ENCODE assay signal across 14 cellular contexts in the genomic region with DNA sequence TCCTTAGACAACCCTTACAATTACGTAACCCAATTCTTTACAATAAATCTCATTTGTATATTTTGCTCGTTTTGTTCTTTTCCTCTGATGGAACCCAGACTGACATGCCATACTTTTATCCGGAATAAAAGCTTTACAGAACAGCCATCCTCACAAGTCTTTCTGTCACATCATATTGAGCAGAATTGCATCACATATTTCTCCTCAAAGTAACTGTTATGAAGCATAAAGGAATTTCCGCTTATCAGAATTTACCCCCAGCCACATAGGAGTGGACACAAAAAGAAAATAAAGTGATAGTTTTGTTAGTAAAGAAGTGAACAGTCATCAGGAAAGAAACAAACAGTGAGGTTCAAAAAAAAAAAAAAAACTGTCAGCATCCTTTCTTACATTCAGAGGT.
DNase-seq lines count a peak whose midpoint lies in the region; ATAC-seq and TF ChIP-seq lines count a peak whose summit lies in the region.
"Had no signal": no experiment of that assay in that cellular context is flagged by ENCODE, and none has a peak within 500 bp of the region (broad histone marks: within the 10 kb centered on the region; RNA-seq: fewer than 3 reads in every experiment).

No MANE protein-coding gene starts in this region.

- H3F3A ChIP-seq in neural progenitor cell (ENCODE audit: low read depth): no peaks in the 10 kb centered on the region

- DNase-seq in NCI-H226 (peak; percentile 9), choroid plexus epithelial cell (ENCODE audit: low read depth) (peak; percentile 71), neural progenitor cell (ENCODE audit: low spot score) (no peak), NCI-H1930 (lab: John Stamatoyannopoulos, UW) (no peak), SIG-M5 treated with dmso at 0.1 percent for 504 hours (lab: John Stamatoyannopoulos, UW; ENCODE audit: unreplicated experiment) (no peak)
- DNase-seq: CD8-positive, alpha-beta T cell; COR-L47; DND-41; GF-D8; GOT3; H9 had no signal

- H3K36me3 Mint-ChIP-seq in neural progenitor cell: no peaks in the 10 kb centered on the region
- no peaks in the 10 kb centered on the region for H3K36me3 Mint-ChIP-seq in stimulated activated memory B cell treated with anti-CD40 and anti-IgM and Interleukin-4, amounts not matched to agents 10 μg/mL and 1 μg/mL and 100 μg/mL, for 72 hours
- H3K36me3 Mint-ChIP-seq: CD14-positive monocyte; CD8-positive, alpha-beta T cell had no signal

- H3K79me2 ChIP-seq in neural progenitor cell (ENCODE audit: low read depth): no peaks in the 10 kb centered on the region

- no peaks in the 10 kb centered on the region for H3K36me3 ChIP-seq in neural progenitor cell

- no peak overlapping the region for H3K27ac Mint-ChIP-seq in neural progenitor cell
- H3K27ac Mint-ChIP-seq in stimulated activated memory B cell treated with anti-CD40 and anti-IgM and Interleukin-4, amounts not matched to agents 10 μg/mL and 1 μg/mL and 100 μg/mL, for 72 hours: no peak overlapping the region
- H3K27ac Mint-ChIP-seq: CD14-positive monocyte; CD8-positive, alpha-beta T cell; H9 had no signal

- no peak overlapping the region for H3K4me2 ChIP-seq in neural progenitor cell
- H3K4me2 ChIP-seq: A549 had no signal

- H3K4me1 Mint-ChIP-seq in neural progenitor cell: peaks cover 3% of the 10 kb centered on the region
- no peaks in the 10 kb centered on the region for H3K4me1 Mint-ChIP-seq in stimulated activated memory B cell treated with anti-CD40 and anti-IgM and Interleukin-4, amounts not matched to agents 10 μg/mL and 1 μg/mL and 100 μg/mL, for 72 hours
- H3K4me1 Mint-ChIP-seq: CD14-positive monocyte had no signal

- no peak overlapping the region for H3K27ac ChIP-seq in neural progenitor cell
- H3K27ac ChIP-seq: A549 had no signal

- no peaks in the 10 kb centered on the region for H3K4me1 ChIP-seq in neural progenitor cell
- H3K4me1 ChIP-seq: A549 had no signal

- H3K9me3 Mint-ChIP-seq in neural progenitor cell: no peaks in the 10 kb centered on the region
- no peaks in the 10 kb centered on the region for H3K9me3 Mint-ChIP-seq in stimulated activated memory B cell treated with anti-CD40 and anti-IgM and Interleukin-4, amounts not matched to agents 10 μg/mL and 1 μg/mL and 100 μg/mL, for 72 hours

- no peaks in the 10 kb centered on the region for H3K27me3 ChIP-seq in neural progenitor cell

- H2AFZ ChIP-seq in neural progenitor cell (replicated peaks): peak overlapping the region; percentile 9

- no peaks in the 10 kb centered on the region for H4K20me1 ChIP-seq in neural progenitor cell (ENCODE audit: low read depth)

- no peaks in the 10 kb centered on the region for H3K27me3 Mint-ChIP-seq in neural progenitor cell (ENCODE audit: insufficient read depth, low read depth)
- no peaks in the 10 kb centered on the region for H3K27me3 Mint-ChIP-seq in stimulated activated memory B cell treated with anti-CD40 and anti-IgM and Interleukin-4, amounts not matched to agents 10 μg/mL and 1 μg/mL and 100 μg/mL, for 72 hours

- no peak overlapping the region for H3K4me3 ChIP-seq in choroid plexus epithelial cell (ENCODE audit: low read depth, low read length)
- H3K4me3 ChIP-seq in neural progenitor cell: no peak overlapping the region
- H3K4me3 ChIP-seq: A549 had no signal

- no peaks in the 10 kb centered on the region for H3K9me3 ChIP-seq in neural progenitor cell (ENCODE audit: low read depth)
- H3K9me3 ChIP-seq: A549 had no signal

- H3K4me3 Mint-ChIP-seq in neural progenitor cell: no peak overlapping the region
- no peak overlapping the region for H3K4me3 Mint-ChIP-seq in stimulated activated memory B cell treated with anti-CD40 and anti-IgM and Interleukin-4, amounts not matched to agents 10 μg/mL and 1 μg/mL and 100 μg/mL, for 72 hours
- H3K4me3 Mint-ChIP-seq: CD14-positive monocyte; CD8-positive, alpha-beta T cell; H9 had no signal

- H3K9ac ChIP-seq in neural progenitor cell: no peak overlapping the region

- TF ChIP-seq CTCF in choroid plexus epithelial cell (conservative IDR thresholded peaks at IDR 0.05; ENCODE audit: low read depth, low read length) (no peak), neural progenitor cell (IDR thresholded peaks at IDR 0.05) (no peak)

- no peak for ATAC-seq in stimulated activated memory B cell treated with anti-CD40 and anti-IgM and Interleukin-4, amounts not matched to agents 10 μg/mL and 1 μg/mL and 100 μg/mL, for 72 hours
- ATAC-seq: A549; CD8-positive, alpha-beta T cell had no signal

Comparison
In these comparisons a context has a peak if more than half of its experiments do, and no peak if none do; other contexts are left out.
1. DNase-seq: peak in NCI-H226 (single experiment) and choroid plexus epithelial cell (single experiment); none in neural progenitor cell (single experiment), NCI-H1930 (0 of 2) and SIG-M5 treated with dmso at 0.1 percent for 504 hours (single experiment).